In the genomic region with DNA sequence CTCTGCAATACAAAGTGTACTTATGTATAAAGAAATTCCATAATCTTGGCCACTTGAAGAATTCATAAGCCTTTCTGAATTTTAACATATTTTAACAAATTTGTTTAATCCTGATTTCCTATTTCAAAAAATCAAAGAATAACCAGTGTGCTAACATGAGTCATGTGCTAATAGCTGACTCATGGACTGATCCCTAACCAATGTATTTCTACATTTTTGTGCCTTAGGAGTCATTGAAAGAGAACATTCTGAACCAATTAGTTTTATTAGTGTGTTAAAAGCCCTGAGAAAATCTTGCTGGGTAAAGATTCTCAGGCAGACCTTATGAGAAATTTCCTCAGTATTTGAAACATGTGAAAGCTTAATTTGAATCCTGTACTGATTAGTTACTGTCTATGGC, we compare ENCODE assay signal across 1 cellular context.
TF ChIP-seq lines count a peak whose summit lies in the region.

No MANE protein-coding gene starts in this region.

TF ChIP-seq in WTC11, 78 proteins besides CTCF, POLR2A, EP300 and RAD21 (continued from another document):
- TF ChIP-seq, protein P1, sequence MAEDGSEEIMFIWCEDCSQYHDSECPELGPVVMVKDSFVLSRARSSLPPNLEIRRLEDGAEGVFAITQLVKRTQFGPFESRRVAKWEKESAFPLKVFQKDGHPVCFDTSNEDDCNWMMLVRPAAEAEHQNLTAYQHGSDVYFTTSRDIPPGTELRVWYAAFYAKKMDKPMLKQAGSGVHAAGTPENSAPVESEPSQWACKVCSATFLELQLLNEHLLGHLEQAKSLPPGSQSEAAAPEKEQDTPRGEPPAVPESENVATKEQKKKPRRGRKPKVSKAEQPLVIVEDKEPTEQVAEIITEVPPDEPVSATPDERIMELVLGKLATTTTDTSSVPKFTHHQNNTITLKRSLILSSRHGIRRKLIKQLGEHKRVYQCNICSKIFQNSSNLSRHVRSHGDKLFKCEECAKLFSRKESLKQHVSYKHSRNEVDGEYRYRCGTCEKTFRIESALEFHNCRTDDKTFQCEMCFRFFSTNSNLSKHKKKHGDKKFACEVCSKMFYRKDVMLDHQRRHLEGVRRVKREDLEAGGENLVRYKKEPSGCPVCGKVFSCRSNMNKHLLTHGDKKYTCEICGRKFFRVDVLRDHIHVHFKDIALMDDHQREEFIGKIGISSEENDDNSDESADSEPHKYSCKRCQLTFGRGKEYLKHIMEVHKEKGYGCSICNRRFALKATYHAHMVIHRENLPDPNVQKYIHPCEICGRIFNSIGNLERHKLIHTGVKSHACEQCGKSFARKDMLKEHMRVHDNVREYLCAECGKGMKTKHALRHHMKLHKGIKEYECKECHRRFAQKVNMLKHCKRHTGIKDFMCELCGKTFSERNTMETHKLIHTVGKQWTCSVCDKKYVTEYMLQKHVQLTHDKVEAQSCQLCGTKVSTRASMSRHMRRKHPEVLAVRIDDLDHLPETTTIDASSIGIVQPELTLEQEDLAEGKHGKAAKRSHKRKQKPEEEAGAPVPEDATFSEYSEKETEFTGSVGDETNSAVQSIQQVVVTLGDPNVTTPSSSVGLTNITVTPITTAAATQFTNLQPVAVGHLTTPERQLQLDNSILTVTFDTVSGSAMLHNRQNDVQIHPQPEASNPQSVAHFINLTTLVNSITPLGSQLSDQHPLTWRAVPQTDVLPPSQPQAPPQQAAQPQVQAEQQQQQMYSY (CRISPR knock-in tag; IDR thresholded peaks at IDR 0.05), result no peak
- TF ChIP-seq OVOL2 (CRISPR knock-in tag; IDR thresholded peaks at IDR 0.05; ENCODE audit: borderline replicate concordance) (no peak), NFYB (CRISPR knock-in tag; conservative IDR thresholded peaks at IDR 0.05; ENCODE audit: low read depth) (no peak), NFATC4 (CRISPR knock-in tag; IDR thresholded peaks at IDR 0.05) (no peak), KAT7 (CRISPR knock-in tag; IDR thresholded peaks at IDR 0.05; ENCODE audit: borderline replicate concordance) (no peak), ZBTB21 (CRISPR knock-in tag; IDR thresholded peaks at IDR 0.05; ENCODE audit: borderline replicate concordance) (no peak)
- TF ChIP-seq, protein P2, sequence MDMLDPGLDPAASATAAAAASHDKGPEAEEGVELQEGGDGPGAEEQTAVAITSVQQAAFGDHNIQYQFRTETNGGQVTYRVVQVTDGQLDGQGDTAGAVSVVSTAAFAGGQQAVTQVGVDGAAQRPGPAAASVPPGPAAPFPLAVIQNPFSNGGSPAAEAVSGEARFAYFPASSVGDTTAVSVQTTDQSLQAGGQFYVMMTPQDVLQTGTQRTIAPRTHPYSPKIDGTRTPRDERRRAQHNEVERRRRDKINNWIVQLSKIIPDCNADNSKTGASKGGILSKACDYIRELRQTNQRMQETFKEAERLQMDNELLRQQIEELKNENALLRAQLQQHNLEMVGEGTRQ (CRISPR knock-in tag; IDR thresholded peaks at IDR 0.05), result no peak
- TF ChIP-seq, protein P3, sequence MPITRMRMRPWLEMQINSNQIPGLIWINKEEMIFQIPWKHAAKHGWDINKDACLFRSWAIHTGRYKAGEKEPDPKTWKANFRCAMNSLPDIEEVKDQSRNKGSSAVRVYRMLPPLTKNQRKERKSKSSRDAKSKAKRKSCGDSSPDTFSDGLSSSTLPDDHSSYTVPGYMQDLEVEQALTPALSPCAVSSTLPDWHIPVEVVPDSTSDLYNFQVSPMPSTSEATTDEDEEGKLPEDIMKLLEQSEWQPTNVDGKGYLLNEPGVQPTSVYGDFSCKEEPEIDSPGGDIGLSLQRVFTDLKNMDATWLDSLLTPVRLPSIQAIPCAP (CRISPR knock-in tag; IDR thresholded peaks at IDR 0.05), result no peak
- TF ChIP-seq, protein P4, sequence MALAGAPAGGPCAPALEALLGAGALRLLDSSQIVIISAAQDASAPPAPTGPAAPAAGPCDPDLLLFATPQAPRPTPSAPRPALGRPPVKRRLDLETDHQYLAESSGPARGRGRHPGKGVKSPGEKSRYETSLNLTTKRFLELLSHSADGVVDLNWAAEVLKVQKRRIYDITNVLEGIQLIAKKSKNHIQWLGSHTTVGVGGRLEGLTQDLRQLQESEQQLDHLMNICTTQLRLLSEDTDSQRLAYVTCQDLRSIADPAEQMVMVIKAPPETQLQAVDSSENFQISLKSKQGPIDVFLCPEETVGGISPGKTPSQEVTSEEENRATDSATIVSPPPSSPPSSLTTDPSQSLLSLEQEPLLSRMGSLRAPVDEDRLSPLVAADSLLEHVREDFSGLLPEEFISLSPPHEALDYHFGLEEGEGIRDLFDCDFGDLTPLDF (CRISPR knock-in tag; IDR thresholded peaks at IDR 0.05), result no peak
- TF ChIP-seq, protein P5, sequence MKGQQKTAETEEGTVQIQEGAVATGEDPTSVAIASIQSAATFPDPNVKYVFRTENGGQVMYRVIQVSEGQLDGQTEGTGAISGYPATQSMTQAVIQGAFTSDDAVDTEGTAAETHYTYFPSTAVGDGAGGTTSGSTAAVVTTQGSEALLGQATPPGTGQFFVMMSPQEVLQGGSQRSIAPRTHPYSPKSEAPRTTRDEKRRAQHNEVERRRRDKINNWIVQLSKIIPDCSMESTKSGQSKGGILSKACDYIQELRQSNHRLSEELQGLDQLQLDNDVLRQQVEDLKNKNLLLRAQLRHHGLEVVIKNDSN (CRISPR knock-in tag; IDR thresholded peaks at IDR 0.05), result no peak
